15 cellular contexts compared by ENCODE assay signal in the genomic region with DNA sequence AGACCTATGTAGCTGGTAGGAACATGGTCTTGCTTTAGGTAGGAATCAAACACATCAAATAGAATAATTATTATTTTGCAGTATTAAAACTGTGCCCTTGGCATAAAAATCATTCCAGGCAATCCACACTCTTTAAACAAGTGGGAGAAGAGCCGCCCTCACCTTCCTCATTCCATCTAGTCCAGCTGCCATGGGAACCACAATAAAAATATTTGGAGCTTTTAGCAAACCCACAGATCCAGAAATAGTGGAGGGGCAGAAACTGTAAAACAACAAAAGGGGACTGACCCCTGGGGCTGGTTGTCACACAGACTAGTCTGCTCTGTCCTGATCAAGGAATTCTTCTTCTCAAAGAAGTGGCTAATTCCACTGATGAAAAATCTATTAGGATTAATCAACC.
DNase-seq lines count a peak whose midpoint lies in the region; ATAC-seq and TF ChIP-seq lines count a peak whose summit lies in the region.
"Had no signal": no experiment of that assay in that cellular context is flagged by ENCODE, and none has a peak within 500 bp of the region (broad histone marks: within the 10 kb centered on the region; RNA-seq: fewer than 3 reads in every experiment).

No MANE protein-coding gene starts in this region.

- CTCF ChIA-PET in activated naive CD4-positive, alpha-beta T cell treated with anti-CD3 and anti-CD28 coated beads, Interleukin-2, amount 10 ng/mL, durations not matched to agents 7 days and 5 days (lab: Charles Lee): interaction anchor here (0.7 to 1.5 kb wide), 4 partner anchors 12 to 283 kb away, joined by 3 to 6 read pairs (median 3); no protein-coding TSS in a partner anchor
- CTCF ChIA-PET in T-cell (lab: Charles Lee): interaction anchor here in 1 of 2 donors (0.7 to 1.1 kb wide), 5 partner anchors 9 to 79 kb away, joined by 3 to 6 read pairs (median 4); no protein-coding TSS in a partner anchor

- no peak for TF ChIP-seq EP300 in sigmoid colon (IDR thresholded peaks at IDR 0.05)

- no peak overlapping the region for H3K4me3 Mint-ChIP-seq in activated naive CD4-positive, alpha-beta T cell treated with anti-CD3 and anti-CD28 coated beads, Interleukin-2, amount 10 ng/mL, durations not matched to agents 7 days and 5 days
- H3K4me3 Mint-ChIP-seq in T-cell: peak overlapping the region in 2 of 3 donors; percentile 3 to 18
- H3K4me3 Mint-ChIP-seq in stimulated activated memory B cell treated with anti-CD40 and anti-IgM and Interleukin-4, amounts not matched to agents 10 μg/mL and 1 μg/mL and 100 μg/mL, for 72 hours: no peak overlapping the region

- H3K36me3 ChIP-seq in iPS-20b (ENCODE audit: insufficient read depth, low read depth, low read length): no peaks in the 10 kb centered on the region
- no peaks in the 10 kb centered on the region for H3K36me3 ChIP-seq in sigmoid colon
- no peaks in the 10 kb centered on the region for H3K36me3 ChIP-seq in gastrocnemius medialis
- no peaks in the 10 kb centered on the region for H3K36me3 ChIP-seq in osteoblast (ENCODE audit: insufficient read depth, low read length)

- POLR2A ChIA-PET in T-cell (lab: Charles Lee): interaction anchor here in 1 of 2 donors (1.8 kb wide), 1 partner anchor 11 kb away, joined by 5 read pairs; no protein-coding TSS in a partner anchor

- peak overlapping the region; percentile 18 for H3K27ac ChIP-seq in iPS-20b (ENCODE audit: low read length)
- H3K27ac ChIP-seq in sigmoid colon: no peak overlapping the region
- H3K27ac ChIP-seq in gastrocnemius medialis: no peak overlapping the region
- no peak overlapping the region for H3K27ac ChIP-seq in osteoblast (ENCODE audit: low read depth, low read length)

- H3K4me3 ChIP-seq in iPS-20b (ENCODE audit: low read length): peak overlapping the region; percentile 36; the same call in 1 of the 2 replicates
- no peak overlapping the region for H3K4me3 ChIP-seq in sigmoid colon
- no peak overlapping the region for H3K4me3 ChIP-seq in gastrocnemius medialis
- H3K4me3 ChIP-seq in osteoblast (ENCODE audit: insufficient read depth, low read length): no peak overlapping the region
- H3K4me3 ChIP-seq: GM12878 had no signal

- no peak overlapping the region for H3K4me2 ChIP-seq in osteoblast (ENCODE audit: insufficient read depth, low read length)

- no peak overlapping the region for H2AFZ ChIP-seq in osteoblast (ENCODE audit: low read length)

- H3K9ac ChIP-seq in iPS-20b (ENCODE audit: low read depth, low read length): peak overlapping the region; percentile 43; the same call in 1 of the 2 replicates

- intact Hi-C loops in sigmoid colon (cut with DNase I): no loop called here
- intact Hi-C loops in gastrocnemius medialis (cut with DNase I; ENCODE audit: low total_unique reads): no loop called here

- peak overlapping the region; percentile 13 for H3K27ac Mint-ChIP-seq in activated naive CD4-positive, alpha-beta T cell treated with anti-CD3 and anti-CD28 coated beads, Interleukin-2, amount 10 ng/mL, durations not matched to agents 7 days and 5 days
- peak overlapping the region; percentile 90 to 93 for H3K27ac Mint-ChIP-seq in T-cell
- H3K27ac Mint-ChIP-seq in stimulated activated memory B cell treated with anti-CD40 and anti-IgM and Interleukin-4, amounts not matched to agents 10 μg/mL and 1 μg/mL and 100 μg/mL, for 72 hours: peak overlapping the region; percentile 80

- H3K9me3 Mint-ChIP-seq in activated naive CD4-positive, alpha-beta T cell treated with anti-CD3 and anti-CD28 coated beads, Interleukin-2, amount 10 ng/mL, durations not matched to agents 7 days and 5 days: no peaks in the 10 kb centered on the region
- H3K9me3 Mint-ChIP-seq in T-cell: no peaks in the 10 kb centered on the region
- no peaks in the 10 kb centered on the region for H3K9me3 Mint-ChIP-seq in stimulated activated memory B cell treated with anti-CD40 and anti-IgM and Interleukin-4, amounts not matched to agents 10 μg/mL and 1 μg/mL and 100 μg/mL, for 72 hours

- TF ChIP-seq POLR2A in sigmoid colon (IDR thresholded peaks at IDR 0.05): no peak
- no peak for TF ChIP-seq POLR2A in gastrocnemius medialis (IDR thresholded peaks at IDR 0.05)

- H3K9me3 ChIP-seq in iPS-20b (ENCODE audit: insufficient read depth, low read depth, low read length) (no peaks in the 10 kb centered on the region), sigmoid colon (no peaks in the 10 kb centered on the region), gastrocnemius medialis (no peaks in the 10 kb centered on the region), osteoblast (ENCODE audit: low read depth, low read length) (no peaks in the 10 kb centered on the region)

- no peak for ATAC-seq in T-cell (replicated peaks in 1 of 4)
- ATAC-seq in stimulated activated memory B cell treated with anti-CD40 and anti-IgM and Interleukin-4, amounts not matched to agents 10 μg/mL and 1 μg/mL and 100 μg/mL, for 72 hours: no peak
- ATAC-seq in gastrocnemius medialis: no peak

- no peak for DNase-seq in activated naive CD4-positive, alpha-beta T cell treated with anti-CD3 and anti-CD28 coated beads, Interleukin-2, amount 10 ng/mL, durations not matched to agents 7 days and 5 days
- DNase-seq in activated naive CD4-positive, alpha-beta T cell treated with Interleukin-2 at 50 U/mL for 16 hours: no peak
- DNase-seq in T-cell (no peak), sigmoid colon (no peak), gastrocnemius medialis (no peak), osteoblast (ENCODE audit: insufficient read length, low spot score, missing footprints) (no peak)
- DNase-seq: amniotic stem cell; mesendoderm; NCI-H510A treated with DMSO at 0.1 percent for 48 hours; retina; stimulated activated CD4-positive, alpha-beta T cell treated with anti-CD3 and anti-CD28 coated beads, Interleukin-4, amount 100 ng/mL, for 1 hour; stimulated activated naive CD4-positive, alpha-beta T cell had no signal

- no peaks in the 10 kb centered on the region for H3K27me3 ChIP-seq in iPS-20b (ENCODE audit: insufficient read depth, low read length)
- H3K27me3 ChIP-seq in sigmoid colon: peaks cover 0 to 6% (median 0%) of the 10 kb centered on the region in 3 donors
- peaks cover 0 to 4% (median 0%) of the 10 kb centered on the region in 3 donors for H3K27me3 ChIP-seq in gastrocnemius medialis
- H3K27me3 ChIP-seq in osteoblast (ENCODE audit: insufficient read depth, low read length): peaks cover 5% of the 10 kb centered on the region

- WGBS in sigmoid colon, 2 donors: 68 to 82% methylated on average over 1 of the region's 1 CpG

- H3K4me1 Mint-ChIP-seq in activated naive CD4-positive, alpha-beta T cell treated with anti-CD3 and anti-CD28 coated beads, Interleukin-2, amount 10 ng/mL, durations not matched to agents 7 days and 5 days: peaks cover 85% of the 10 kb centered on the region
- peaks cover 84 to 91% (median 85%) of the 10 kb centered on the region in 3 donors for H3K4me1 Mint-ChIP-seq in T-cell
- peaks cover 52% of the 10 kb centered on the region for H3K4me1 Mint-ChIP-seq in stimulated activated memory B cell treated with anti-CD40 and anti-IgM and Interleukin-4, amounts not matched to agents 10 μg/mL and 1 μg/mL and 100 μg/mL, for 72 hours

- in situ Hi-C loops in gastrocnemius medialis (cut with MboI; ENCODE audit: low sequenced_read_pairs in 4 of 4): no loop called here

- H3K79me2 ChIP-seq in osteoblast (ENCODE audit: insufficient read depth, low read length): no peaks in the 10 kb centered on the region

- H3K4me1 ChIP-seq in iPS-20b (ENCODE audit: insufficient read depth, low read length) (peaks cover 37% of the 10 kb centered on the region), sigmoid colon (no peaks in the 10 kb centered on the region), gastrocnemius medialis (no peaks in the 10 kb centered on the region), osteoblast (ENCODE audit: insufficient read depth, low read length) (peaks cover 5% of the 10 kb centered on the region)

- no peaks in the 10 kb centered on the region for H3K27me3 Mint-ChIP-seq in activated naive CD4-positive, alpha-beta T cell treated with anti-CD3 and anti-CD28 coated beads, Interleukin-2, amount 10 ng/mL, durations not matched to agents 7 days and 5 days
- H3K27me3 Mint-ChIP-seq in T-cell: no peaks in the 10 kb centered on the region
- H3K27me3 Mint-ChIP-seq in stimulated activated memory B cell treated with anti-CD40 and anti-IgM and Interleukin-4, amounts not matched to agents 10 μg/mL and 1 μg/mL and 100 μg/mL, for 72 hours: no peaks in the 10 kb centered on the region

- H4K20me1 ChIP-seq in osteoblast (ENCODE audit: insufficient read depth, low read length): no peaks in the 10 kb centered on the region

- peaks cover 82% of the 10 kb centered on the region for H3K36me3 Mint-ChIP-seq in activated naive CD4-positive, alpha-beta T cell treated with anti-CD3 and anti-CD28 coated beads, Interleukin-2, amount 10 ng/mL, durations not matched to agents 7 days and 5 days
- peaks cover 77% of the 10 kb centered on the region for H3K36me3 Mint-ChIP-seq in T-cell
- peaks cover 79% of the 10 kb centered on the region for H3K36me3 Mint-ChIP-seq in stimulated activated memory B cell treated with anti-CD40 and anti-IgM and Interleukin-4, amounts not matched to agents 10 μg/mL and 1 μg/mL and 100 μg/mL, for 72 hours

- no peak for TF ChIP-seq CTCF in sigmoid colon (IDR thresholded peaks at IDR 0.05)
- no peak for TF ChIP-seq CTCF in gastrocnemius medialis (IDR thresholded peaks at IDR 0.05 in 4 of 5, conservative IDR thresholded peaks at IDR 0.05 in 1 of 5)
- no peak for TF ChIP-seq CTCF in osteoblast (IDR thresholded peaks at IDR 0.05; ENCODE audit: extremely low read depth, low read depth, low read length)

Comparison
In these comparisons a context has a peak if more than half of its experiments do, and no peak if none do; other contexts are left out.
1. H3K27ac Mint-ChIP-seq: peak in every context shown above with its lines; median percentile 92 in T-cell; 80 in stimulated activated memory B cell treated with anti-CD40 and anti-IgM and Interleukin-4, amounts not matched to agents 10 μg/mL and 1 μg/mL and 100 μg/mL, for 72 hours; 13 in activated naive CD4-positive, alpha-beta T cell treated with anti-CD3 and anti-CD28 coated beads, Interleukin-2, amount 10 ng/mL, durations not matched to agents 7 days and 5 days.
2. H3K4me3 Mint-ChIP-seq: peak in T-cell (2 of 3); none in activated naive CD4-positive, alpha-beta T cell treated with anti-CD3 and anti-CD28 coated beads, Interleukin-2, amount 10 ng/mL, durations not matched to agents 7 days and 5 days (single experiment) and stimulated activated memory B cell treated with anti-CD40 and anti-IgM and Interleukin-4, amounts not matched to agents 10 μg/mL and 1 μg/mL and 100 μg/mL, for 72 hours (single experiment).